ENCODE assay signal across 1 cellular context in the genomic region with DNA sequence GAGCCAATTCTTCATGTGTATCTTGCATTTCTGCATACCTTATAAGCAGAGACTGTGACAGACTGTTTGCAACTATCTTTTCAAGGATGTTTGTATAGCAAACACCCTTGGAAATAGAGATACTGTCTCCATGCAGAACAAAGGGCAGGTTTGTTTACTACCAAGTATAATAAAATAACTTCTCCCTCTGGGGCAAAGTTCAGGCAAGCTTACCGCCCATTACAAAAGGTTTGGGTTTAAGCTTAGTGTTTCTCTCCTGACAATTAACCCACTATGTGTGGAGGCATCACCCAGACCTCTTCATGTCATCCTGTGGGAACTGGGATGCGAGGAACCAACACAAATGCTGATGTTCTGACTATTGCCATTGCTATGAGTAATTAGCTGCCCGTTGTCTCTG.
TF ChIP-seq lines count a peak whose summit lies in the region.

No MANE protein-coding gene starts in this region.

TF ChIP-seq in HepG2, 621 proteins besides CTCF, POLR2A, EP300 and RAD21 (continued from another document and continues in another):
- TF ChIP-seq, protein P1, sequence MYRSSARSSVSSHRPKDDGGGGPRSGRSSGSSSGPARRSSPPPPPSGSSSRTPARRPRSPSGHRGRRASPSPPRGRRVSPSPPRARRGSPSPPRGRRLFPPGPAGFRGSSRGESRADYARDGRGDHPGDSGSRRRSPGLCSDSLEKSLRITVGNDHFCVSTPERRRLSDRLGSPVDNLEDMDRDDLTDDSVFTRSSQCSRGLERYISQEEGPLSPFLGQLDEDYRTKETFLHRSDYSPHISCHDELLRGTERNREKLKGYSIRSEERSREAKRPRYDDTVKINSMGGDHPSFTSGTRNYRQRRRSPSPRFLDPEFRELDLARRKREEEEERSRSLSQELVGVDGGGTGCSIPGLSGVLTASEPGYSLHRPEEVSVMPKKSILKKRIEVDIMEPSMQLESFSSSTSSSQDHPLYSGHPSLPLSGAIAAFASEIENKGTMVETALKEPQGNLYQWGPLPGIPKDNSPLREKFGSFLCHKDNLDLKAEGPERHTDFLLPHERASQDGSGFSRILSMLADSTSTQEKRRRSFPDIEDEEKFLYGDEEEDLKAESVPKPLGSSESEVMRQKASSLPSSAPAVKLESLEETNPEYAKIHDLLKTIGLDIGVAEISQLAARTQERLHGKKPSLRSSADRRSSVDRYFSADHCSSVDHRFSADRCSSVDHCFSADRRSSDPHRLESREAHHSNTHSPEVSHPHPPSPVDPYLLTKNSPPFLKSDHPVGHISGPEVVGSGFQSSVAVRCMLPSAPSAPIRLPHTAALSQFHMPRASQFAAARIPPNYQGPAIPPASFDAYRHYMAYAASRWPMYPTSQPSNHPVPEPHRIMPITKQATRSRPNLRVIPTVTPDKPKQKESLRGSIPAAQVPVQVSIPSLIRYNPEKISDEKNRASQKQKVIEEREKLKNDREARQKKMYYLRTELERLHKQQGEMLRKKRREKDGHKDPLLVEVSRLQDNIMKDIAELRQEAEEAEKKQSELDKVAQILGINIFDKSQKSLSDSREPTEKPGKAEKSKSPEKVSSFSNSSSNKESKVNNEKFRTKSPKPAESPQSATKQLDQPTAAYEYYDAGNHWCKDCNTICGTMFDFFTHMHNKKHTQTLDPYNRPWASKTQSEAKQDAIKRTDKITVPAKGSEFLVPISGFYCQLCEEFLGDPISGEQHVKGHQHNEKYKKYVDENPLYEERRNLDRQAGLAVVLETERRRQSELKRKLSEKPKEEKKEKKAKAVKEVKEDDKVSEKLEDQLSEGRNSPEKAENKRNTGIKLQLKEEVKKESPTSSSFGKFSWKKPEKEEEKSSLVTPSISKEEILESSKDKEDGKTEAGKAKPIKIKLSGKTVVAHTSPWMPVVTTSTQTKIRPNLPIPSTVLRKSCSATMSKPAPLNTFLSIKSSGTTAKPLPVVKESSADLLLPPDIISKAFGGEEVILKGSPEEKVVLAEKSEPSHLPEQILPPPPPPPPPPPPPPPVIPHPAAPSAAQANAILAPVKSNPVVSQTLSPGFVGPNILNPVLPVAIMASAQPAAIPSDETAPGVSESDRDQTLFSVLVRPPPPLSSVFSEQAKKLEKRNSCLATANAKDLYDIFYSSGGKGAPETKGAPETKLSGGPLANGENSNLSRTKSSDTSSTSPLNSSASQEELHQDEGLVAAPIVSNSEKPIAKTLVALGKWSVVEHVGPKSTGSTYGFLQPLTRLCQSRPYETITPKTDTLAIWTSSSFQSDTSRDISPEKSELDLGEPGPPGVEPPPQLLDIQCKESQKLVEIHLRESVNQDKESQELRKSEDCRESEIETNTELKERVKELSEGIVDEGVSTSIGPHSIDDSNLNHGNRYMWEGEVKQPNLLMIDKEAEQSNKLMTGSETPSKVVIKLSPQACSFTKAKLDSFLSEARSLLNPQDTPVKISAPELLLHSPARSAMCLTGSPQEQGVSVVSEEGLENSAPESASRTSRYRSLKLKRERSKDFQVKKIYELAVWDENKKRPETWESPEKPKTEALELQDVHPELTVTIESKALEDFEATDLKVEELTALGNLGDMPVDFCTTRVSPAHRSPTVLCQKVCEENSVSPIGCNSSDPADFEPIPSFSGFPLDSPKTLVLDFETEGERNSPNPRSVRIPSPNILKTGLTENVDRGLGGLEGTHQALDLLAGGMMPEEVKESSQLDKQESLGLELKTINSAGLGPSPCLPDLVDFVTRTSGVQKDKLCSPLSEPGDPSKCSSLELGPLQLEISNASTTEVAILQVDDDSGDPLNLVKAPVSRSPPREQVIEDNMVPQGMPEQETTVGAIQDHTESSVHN (CRISPR knock-in tag; IDR thresholded peaks at IDR 0.05) = no peak
- TF ChIP-seq REL (CRISPR knock-in tag; conservative IDR thresholded peaks at IDR 0.05) (no peak), ZNF343 (CRISPR knock-in tag; IDR thresholded peaks at IDR 0.05) (no peak), HNRNPK (IDR thresholded peaks at IDR 0.05; ENCODE audit: low read depth, low read length, poor library complexity, severe bottlenecking) (no peak), SALL1 (CRISPR knock-in tag; IDR thresholded peaks at IDR 0.05) (peak; percentile 48; the same call in 1 of the 2 replicates), CCDC6 (CRISPR knock-in tag; IDR thresholded peaks at IDR 0.05) (no peak), SOX6 (IDR thresholded peaks at IDR 0.05) (no peak), SOX6 (CRISPR knock-in tag; IDR thresholded peaks at IDR 0.05) (peak; percentile 92), ATF1 (CRISPR knock-in tag; IDR thresholded peaks at IDR 0.05) (0 out of 2 replicates have a peak, but pooled peaks have one; percentile 49), ZNF224 (CRISPR knock-in tag; IDR thresholded peaks at IDR 0.05) (no peak), ZNF674 (CRISPR knock-in tag; IDR thresholded peaks at IDR 0.05; ENCODE audit: low read depth) (no peak), ZNF530 (CRISPR knock-in tag; IDR thresholded peaks at IDR 0.05; ENCODE audit: low read depth) (no peak), ZNF761 (CRISPR knock-in tag; conservative IDR thresholded peaks at IDR 0.05) (no peak), GLI4 (CRISPR knock-in tag; IDR thresholded peaks at IDR 0.05; ENCODE audit: borderline replicate concordance) (no peak), ZNF75D (CRISPR knock-in tag; IDR thresholded peaks at IDR 0.05; ENCODE audit: borderline replicate concordance) (no peak), HDAC1 (CRISPR knock-in tag; IDR thresholded peaks at IDR 0.05) (0 out of 2 replicates have a peak, but pooled peaks have one; percentile 25), ZNF616 (CRISPR knock-in tag; IDR thresholded peaks at IDR 0.05; ENCODE audit: low read depth) (no peak), MTA3 (CRISPR knock-in tag; IDR thresholded peaks at IDR 0.05) (no peak), ZC3H4 (CRISPR knock-in tag; IDR thresholded peaks at IDR 0.05; ENCODE audit: borderline replicate concordance) (no peak), NR2F6 (IDR thresholded peaks at IDR 0.05) (peak; percentile 31; the same call in 1 of the 2 replicates), NR2F6 (CRISPR knock-in tag; IDR thresholded peaks at IDR 0.05) (0 out of 2 replicates have a peak, but pooled peaks have one; percentile 36), RCOR2 (CRISPR knock-in tag; IDR thresholded peaks at IDR 0.05) (peak; percentile 51; the same call in 1 of the 2 replicates), ZNF788 (CRISPR knock-in tag; IDR thresholded peaks at IDR 0.05; ENCODE audit: borderline replicate concordance) (no peak), ZNF644 (CRISPR knock-in tag; IDR thresholded peaks at IDR 0.05; ENCODE audit: low read depth) (no peak; the same call in 1 of the 2 replicates), HMG20A (CRISPR knock-in tag; IDR thresholded peaks at IDR 0.05; ENCODE audit: borderline replicate concordance) (peak; percentile 89; the same call in 1 of the 2 replicates), ZNF251 (CRISPR knock-in tag; IDR thresholded peaks at IDR 0.05) (no peak), SIN3B (IDR thresholded peaks at IDR 0.05; ENCODE audit: low read length) (no peak), YEATS4 (CRISPR knock-in tag; IDR thresholded peaks at IDR 0.05; ENCODE audit: borderline replicate concordance) (no peak), THRA (CRISPR knock-in tag; IDR thresholded peaks at IDR 0.05; ENCODE audit: borderline replicate concordance) (peak; percentile 28; the same call in 1 of the 2 replicates), THYN1 (CRISPR knock-in tag; IDR thresholded peaks at IDR 0.05; ENCODE audit: borderline replicate concordance, low read depth) (no peak), SALL2 (CRISPR knock-in tag; IDR thresholded peaks at IDR 0.05) (no peak), ZNF773 (CRISPR knock-in tag; IDR thresholded peaks at IDR 0.05; ENCODE audit: borderline replicate concordance) (no peak)
- TF ChIP-seq, protein P2, sequence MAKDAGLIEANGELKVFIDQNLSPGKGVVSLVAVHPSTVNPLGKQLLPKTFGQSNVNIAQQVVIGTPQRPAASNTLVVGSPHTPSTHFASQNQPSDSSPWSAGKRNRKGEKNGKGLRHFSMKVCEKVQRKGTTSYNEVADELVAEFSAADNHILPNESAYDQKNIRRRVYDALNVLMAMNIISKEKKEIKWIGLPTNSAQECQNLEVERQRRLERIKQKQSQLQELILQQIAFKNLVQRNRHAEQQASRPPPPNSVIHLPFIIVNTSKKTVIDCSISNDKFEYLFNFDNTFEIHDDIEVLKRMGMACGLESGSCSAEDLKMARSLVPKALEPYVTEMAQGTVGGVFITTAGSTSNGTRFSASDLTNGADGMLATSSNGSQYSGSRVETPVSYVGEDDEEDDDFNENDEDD (CRISPR knock-in tag; IDR thresholded peaks at IDR 0.05; ENCODE audit: borderline replicate concordance) = no peak
- TF ChIP-seq, protein P3, sequence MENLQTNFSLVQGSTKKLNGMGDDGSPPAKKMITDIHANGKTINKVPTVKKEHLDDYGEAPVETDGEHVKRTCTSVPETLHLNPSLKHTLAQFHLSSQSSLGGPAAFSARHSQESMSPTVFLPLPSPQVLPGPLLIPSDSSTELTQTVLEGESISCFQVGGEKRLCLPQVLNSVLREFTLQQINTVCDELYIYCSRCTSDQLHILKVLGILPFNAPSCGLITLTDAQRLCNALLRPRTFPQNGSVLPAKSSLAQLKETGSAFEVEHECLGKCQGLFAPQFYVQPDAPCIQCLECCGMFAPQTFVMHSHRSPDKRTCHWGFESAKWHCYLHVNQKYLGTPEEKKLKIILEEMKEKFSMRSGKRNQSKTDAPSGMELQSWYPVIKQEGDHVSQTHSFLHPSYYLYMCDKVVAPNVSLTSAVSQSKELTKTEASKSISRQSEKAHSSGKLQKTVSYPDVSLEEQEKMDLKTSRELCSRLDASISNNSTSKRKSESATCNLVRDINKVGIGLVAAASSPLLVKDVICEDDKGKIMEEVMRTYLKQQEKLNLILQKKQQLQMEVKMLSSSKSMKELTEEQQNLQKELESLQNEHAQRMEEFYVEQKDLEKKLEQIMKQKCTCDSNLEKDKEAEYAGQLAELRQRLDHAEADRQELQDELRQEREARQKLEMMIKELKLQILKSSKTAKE (CRISPR knock-in tag; IDR thresholded peaks at IDR 0.05; ENCODE audit: borderline replicate concordance) = no peak
- TF ChIP-seq, protein P4, sequence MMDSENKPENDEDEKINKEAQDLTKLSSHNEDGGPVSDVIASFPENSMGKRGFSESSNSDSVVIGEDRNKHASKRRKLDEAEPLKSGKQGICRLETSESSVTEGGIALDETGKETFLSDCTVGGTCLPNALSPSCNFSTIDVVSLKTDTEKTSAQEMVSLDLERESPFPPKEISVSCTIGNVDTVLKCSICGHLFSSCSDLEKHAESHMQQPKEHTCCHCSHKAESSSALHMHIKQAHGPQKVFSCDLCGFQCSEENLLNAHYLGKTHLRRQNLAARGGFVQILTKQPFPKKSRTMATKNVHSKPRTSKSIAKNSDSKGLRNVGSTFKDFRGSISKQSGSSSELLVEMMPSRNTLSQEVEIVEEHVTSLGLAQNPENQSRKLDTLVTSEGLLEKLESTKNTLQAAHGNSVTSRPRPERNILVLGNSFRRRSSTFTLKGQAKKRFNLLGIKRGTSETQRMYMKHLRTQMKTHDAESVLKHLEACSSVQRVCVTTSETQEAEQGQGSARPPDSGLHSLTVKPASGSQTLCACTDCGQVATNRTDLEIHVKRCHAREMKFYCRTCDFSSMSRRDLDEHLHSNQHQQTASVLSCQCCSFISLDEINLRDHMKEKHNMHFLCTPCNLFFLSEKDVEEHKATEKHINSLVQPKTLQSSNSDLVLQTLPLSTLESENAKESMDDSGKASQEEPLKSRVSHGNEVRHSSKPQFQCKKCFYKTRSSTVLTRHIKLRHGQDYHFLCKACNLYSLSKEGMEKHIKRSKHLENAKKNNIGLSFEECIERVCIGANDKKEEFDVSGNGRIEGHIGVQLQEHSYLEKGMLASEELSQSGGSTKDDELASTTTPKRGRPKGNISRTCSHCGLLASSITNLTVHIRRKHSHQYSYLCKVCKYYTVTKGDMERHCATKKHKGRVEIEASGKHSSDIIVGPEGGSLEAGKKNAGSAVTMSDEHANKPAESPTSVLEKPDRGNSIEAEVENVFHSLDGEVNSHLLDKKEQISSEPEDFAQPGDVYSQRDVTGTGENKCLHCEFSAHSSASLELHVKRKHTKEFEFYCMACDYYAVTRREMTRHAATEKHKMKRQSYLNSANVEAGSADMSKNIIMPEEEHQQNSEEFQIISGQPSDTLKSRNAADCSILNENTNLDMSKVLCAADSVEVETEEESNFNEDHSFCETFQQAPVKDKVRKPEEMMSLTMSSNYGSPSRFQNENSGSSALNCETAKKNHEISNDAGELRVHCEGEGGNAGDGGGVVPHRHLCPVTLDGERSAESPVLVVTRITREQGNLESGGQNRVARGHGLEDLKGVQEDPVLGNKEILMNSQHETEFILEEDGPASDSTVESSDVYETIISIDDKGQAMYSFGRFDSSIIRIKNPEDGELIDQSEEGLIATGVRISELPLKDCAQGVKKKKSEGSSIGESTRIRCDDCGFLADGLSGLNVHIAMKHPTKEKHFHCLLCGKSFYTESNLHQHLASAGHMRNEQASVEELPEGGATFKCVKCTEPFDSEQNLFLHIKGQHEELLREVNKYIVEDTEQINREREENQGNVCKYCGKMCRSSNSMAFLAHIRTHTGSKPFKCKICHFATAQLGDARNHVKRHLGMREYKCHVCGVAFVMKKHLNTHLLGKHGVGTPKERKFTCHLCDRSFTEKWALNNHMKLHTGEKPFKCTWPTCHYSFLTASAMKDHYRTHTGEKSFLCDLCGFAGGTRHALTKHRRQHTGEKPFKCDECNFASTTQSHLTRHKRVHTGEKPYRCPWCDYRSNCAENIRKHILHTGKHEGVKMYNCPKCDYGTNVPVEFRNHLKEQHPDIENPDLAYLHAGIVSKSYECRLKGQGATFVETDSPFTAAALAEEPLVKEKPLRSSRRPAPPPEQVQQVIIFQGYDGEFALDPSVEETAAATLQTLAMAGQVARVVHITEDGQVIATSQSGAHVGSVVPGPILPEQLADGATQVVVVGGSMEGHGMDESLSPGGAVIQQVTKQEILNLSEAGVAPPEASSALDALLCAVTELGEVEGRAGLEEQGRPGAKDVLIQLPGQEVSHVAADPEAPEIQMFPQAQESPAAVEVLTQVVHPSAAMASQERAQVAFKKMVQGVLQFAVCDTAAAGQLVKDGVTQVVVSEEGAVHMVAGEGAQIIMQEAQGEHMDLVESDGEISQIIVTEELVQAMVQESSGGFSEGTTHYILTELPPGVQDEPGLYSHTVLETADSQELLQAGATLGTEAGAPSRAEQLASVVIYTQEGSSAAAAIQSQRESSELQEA (CRISPR knock-in tag; IDR thresholded peaks at IDR 0.05; ENCODE audit: not compliant biosample characterization) = no peak
